ENCODE assay signal across 15 cellular contexts in the genomic region with DNA sequence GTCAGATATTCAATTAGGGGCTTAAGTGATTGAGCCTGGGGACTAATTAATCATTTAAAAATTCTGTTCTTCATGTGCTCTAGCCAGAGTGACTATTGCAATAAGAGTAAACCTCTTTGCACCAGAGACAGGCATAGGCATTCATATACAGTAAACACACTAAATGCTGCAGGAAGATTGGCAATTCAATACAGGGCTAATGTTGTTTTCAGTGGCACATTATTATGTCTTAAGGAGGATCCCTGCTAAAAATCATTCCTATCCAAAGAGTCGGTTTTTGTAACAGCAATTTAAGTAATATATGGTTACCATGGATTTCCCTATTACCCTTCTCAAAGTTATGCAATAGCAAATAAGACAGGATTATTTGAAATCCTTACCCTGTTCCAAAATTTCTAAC. TPM values are rescaled to one million over a fixed set of nuclear protein-coding genes. Genes with fewer than 3 reads are reported as not detected.
A peak's percentile ranks its signal among the peaks of the same experiment; 100 is the strongest.
DNase-seq lines count a peak whose midpoint lies in the region; ATAC-seq, FAIRE-seq and TF ChIP-seq lines count a peak whose summit lies in the region.
"Had no signal": no experiment of that assay in that cellular context is flagged by ENCODE, and none has a peak within 500 bp of the region (broad histone marks: within the 10 kb centered on the region; RNA-seq: fewer than 3 reads in every experiment).

No MANE protein-coding gene starts in this region.

- no peaks in the 10 kb centered on the region for H3K36me3 Mint-ChIP-seq in nephron (ENCODE audit: low read depth)
- H3K36me3 Mint-ChIP-seq: activated naive CD4-positive, alpha-beta T cell treated with anti-CD3 and anti-CD28 coated beads, Interleukin-2, amount 50 U/mL, for 72 hours had no signal

- H3K9me1 ChIP-seq in endothelial cell of umbilical vein (replicated peaks; ENCODE audit: control insufficient read depth, extremely low read depth, insufficient read depth, low read length) = no peaks in the 10 kb centered on the region

- H3K4me2 ChIP-seq in endothelial cell of umbilical vein (ENCODE audit: insufficient read depth, low read length) = peak overlapping the region; percentile 8

- H3K27ac ChIP-seq in right atrium auricular region = peak overlapping the region; percentile 49 to 56
- H3K27ac ChIP-seq in endothelial cell of umbilical vein (ENCODE audit: insufficient read depth, low read depth, low read length) = no peak overlapping the region
- no peak overlapping the region for H3K27ac ChIP-seq in vagina

- no peak overlapping the region for H2AFZ ChIP-seq in endothelial cell of umbilical vein (ENCODE audit: low read depth, low read length)

- dilution Hi-C loops in endothelial cell of umbilical vein (cut with MboI; ENCODE audit: extremely low pct_ligation_motif_present, low sequenced_read_pairs) = no loop called here

- no peak overlapping the region for H3K27ac Mint-ChIP-seq in nephron
- H3K27ac Mint-ChIP-seq: effector memory CD8-positive, alpha-beta T cell; nephron progenitor cell had no signal

- no peaks in the 10 kb centered on the region for H3K79me2 ChIP-seq in endothelial cell of umbilical vein (ENCODE audit: control insufficient read depth, insufficient read depth, low read length)

- H3K4me3 Mint-ChIP-seq in nephron = peak overlapping the region in 2 of 3 experiments; percentile 46 to 80

- no peak for ATAC-seq in left cardiac atrium
- no peak for ATAC-seq in GM19395 (IDR thresholded peaks at IDR 0.05; ENCODE audit: unreplicated experiment)
- ATAC-seq: effector memory CD8-positive, alpha-beta T cell had no signal

- no peaks in the 10 kb centered on the region for H3K9me3 ChIP-seq in right atrium auricular region
- no peaks in the 10 kb centered on the region for H3K9me3 ChIP-seq in endothelial cell of umbilical vein (replicated peaks; ENCODE audit: control insufficient read depth, insufficient read depth, low read length)
- H3K9me3 ChIP-seq in vagina = no peaks in the 10 kb centered on the region
- H3K9me3 ChIP-seq: BLaER1 treated with 17β-estradiol and CSF1 and Interleukin-3, amounts not matched to agents 10 nM and 100 nM had no signal

- H3K9me3 Mint-ChIP-seq in nephron = no peaks in the 10 kb centered on the region
- H3K9me3 Mint-ChIP-seq: activated naive CD4-positive, alpha-beta T cell treated with anti-CD3 and anti-CD28 coated beads, Interleukin-2, amount 50 U/mL, for 72 hours; effector memory CD8-positive, alpha-beta T cell; nephron progenitor cell had no signal

- no peaks in the 10 kb centered on the region for H3K27me3 ChIP-seq in right atrium auricular region
- peaks cover 0 to 5% of the 10 kb centered on the region in 2 experiments for H3K27me3 ChIP-seq in endothelial cell of umbilical vein (ENCODE audit: control insufficient read depth in 2 of 2, insufficient read depth in 2 of 2, low read length in 2 of 2)
- H3K27me3 ChIP-seq in vagina = no peaks in the 10 kb centered on the region
- H3K27me3 ChIP-seq: BLaER1 treated with 17β-estradiol and CSF1 and Interleukin-3, amounts not matched to agents 10 nM and 100 nM had no signal

- POLR2A ChIA-PET in endothelial cell of umbilical vein (lab: Charles Lee) = no interaction called here

- DNase-seq in right atrium auricular region (ENCODE audit: low spot score) (no peak), left cardiac atrium (no peak), endothelial cell of umbilical vein (ENCODE audit: low read depth, low spot score) (no peak), vagina (ENCODE audit: extremely low spot score in 2 of 2) (no peak), DMS 273 (lab: John Stamatoyannopoulos, UW; ENCODE audit: unreplicated experiment) (no peak), cerebellar cortex (ENCODE audit: low spot score) (no peak)
- DNase-seq: activated CD4-positive, alpha-beta T cell treated with anti-CD3 and anti-CD28 coated beads, Interleukin-2, amount 50 U/mL, for 1 hour; effector memory CD8-positive, alpha-beta T cell; nephron progenitor cell; stimulated activated CD4-positive, alpha-beta T cell treated with anti-CD3 and anti-CD28 coated beads, Interleukin-2, amount 100 ng/mL, for 48 hours had no signal

- H4K20me1 ChIP-seq in endothelial cell of umbilical vein (replicated peaks; ENCODE audit: control insufficient read depth, extremely low read depth, insufficient read depth, low read length) = no peaks in the 10 kb centered on the region
- H4K20me1 ChIP-seq: BLaER1 treated with 17β-estradiol and CSF1 and Interleukin-3, amounts not matched to agents 10 nM and 100 nM had no signal

- no peaks in the 10 kb centered on the region for H3K27me3 Mint-ChIP-seq in nephron (ENCODE audit: low read depth)
- H3K27me3 Mint-ChIP-seq: effector memory CD8-positive, alpha-beta T cell had no signal

- H3K4me1 ChIP-seq in right atrium auricular region = peaks cover 0 to 24% of the 10 kb centered on the region in 2 donors
- peaks cover 17% of the 10 kb centered on the region for H3K4me1 ChIP-seq in endothelial cell of umbilical vein (ENCODE audit: control insufficient read depth, extremely low read depth, insufficient read depth, low read length)
- H3K4me1 ChIP-seq in vagina = peaks cover 10% of the 10 kb centered on the region

- CTCF ChIA-PET in endothelial cell of umbilical vein (lab: Charles Lee) = interaction anchor here (1.6 to 3.9 kb wide), 4 partner anchors 17 to 373 kb away, joined by 3 to 14 read pairs (median 8); no protein-coding TSS in a partner anchor

- no TSS peak for BruUV-seq in endothelial cell of umbilical vein (replicated peaks; lab: Mats Ljungman, UMichigan)

- H3K9ac ChIP-seq in endothelial cell of umbilical vein (replicated peaks; ENCODE audit: extremely low read depth, insufficient read depth, low read length) = no peak overlapping the region

- H3K4me3 ChIP-seq in right atrium auricular region = peak overlapping the region; percentile 6 to 39
- H3K4me3 ChIP-seq in endothelial cell of umbilical vein (replicated peaks in 1 of 3; ENCODE audit: insufficient read depth in 1 of 3, low read depth in 1 of 3, low read length in 3 of 3) = no peak overlapping the region
- peak overlapping the region; percentile 20 to 41 for H3K4me3 ChIP-seq in vagina

- intact Hi-C loops in left cardiac atrium (cut with DNase I) (no loop called here), endothelial cell of umbilical vein (cut with micrococcal nuclease) (loop anchor here (5.0 kb wide), 2 partner anchors 175 to 315 kb away; no protein-coding TSS in a partner anchor), vagina (cut with DNase I) (no loop called here)

- TF ChIP-seq POLR2A in endothelial cell of umbilical vein (IDR thresholded peaks at IDR 0.05; ENCODE audit: low read depth, low read length) (no peak), vagina (IDR thresholded peaks at IDR 0.05) (no peak)

- TF ChIP-seq CTCF in right atrium auricular region (IDR thresholded peaks at IDR 0.05) (no peak), endothelial cell of umbilical vein (IDR thresholded peaks at IDR 0.05; ENCODE audit: extremely low read depth in 1 of 2, insufficient read depth in 1 of 2, low read depth in 1 of 2, low read length in 2 of 2) (no peak), nephron (IDR thresholded peaks at IDR 0.05; ENCODE audit: unreplicated experiment in 3 of 3) (no peak), vagina (IDR thresholded peaks at IDR 0.05) (no peak)

- H3K4me1 Mint-ChIP-seq in nephron = peaks cover 23% of the 10 kb centered on the region

- H3K36me3 ChIP-seq in right atrium auricular region = no peaks in the 10 kb centered on the region
- no peaks in the 10 kb centered on the region for H3K36me3 ChIP-seq in endothelial cell of umbilical vein (ENCODE audit: control insufficient read depth in 2 of 2, extremely low read depth in 1 of 2, insufficient read depth in 2 of 2, low read length in 2 of 2)
- no peaks in the 10 kb centered on the region for H3K36me3 ChIP-seq in vagina
- H3K36me3 ChIP-seq: BLaER1 treated with 17β-estradiol and CSF1 and Interleukin-3, amounts not matched to agents 10 nM and 100 nM had no signal

- no peak for FAIRE-seq in endothelial cell of umbilical vein (lab: Jason Lieb, UNC)

TF ChIP-seq in endothelial cell of umbilical vein, 7 proteins besides CTCF, POLR2A, EP300 and RAD21:
- TF ChIP-seq JUN (IDR thresholded peaks at IDR 0.05; ENCODE audit: borderline replicate concordance, insufficient read depth, insufficient read length, low read depth) (no peak), FOS (IDR thresholded peaks at IDR 0.05; ENCODE audit: borderline replicate concordance, insufficient read depth, low read length) (no peak), MYC (IDR thresholded peaks at IDR 0.05; ENCODE audit: low read depth, low read length) (no peak)

RNA-seq across cellular contexts. Expression of gene PDE7B, which starts 1.3 kb away (rescaled TPM):
- total RNA-seq in right atrium auricular region (10 to 100 TPM in 1 of 2 donors, 1 to 10 TPM in 1; 9.0 to 11.2 TPM), left cardiac atrium (10 to 100 TPM; 10.3 TPM), endothelial cell of umbilical vein (21.3 and 25.1 TPM in 2 replicates), vagina (6.9 TPM)
- polyA plus RNA-seq in endothelial cell of umbilical vein = 20.6 and 21.1 TPM in 2 replicates
- 11.0 and 15.6 TPM in 2 replicates for polyA plus RNA-seq in endothelial cell of umbilical vein (2011; cell fraction: cytosol; rRNA removed)
- 26.1 and 32.5 TPM in 2 replicates for polyA plus RNA-seq in endothelial cell of umbilical vein (2011; cell fraction: nucleus; rRNA removed)
- polyA plus RNA-seq in endothelial cell of umbilical vein (2012) = 7.7 and 8.9 TPM in 2 replicates
- 30.1 and 33.2 TPM in 2 replicates for polyA minus RNA-seq in endothelial cell of umbilical vein
- 3.8 TPM for polyA minus RNA-seq in endothelial cell of umbilical vein (2011; cell fraction: cytosol; rRNA and poly(A)+ RNA removed)
- polyA minus RNA-seq in endothelial cell of umbilical vein (2011; cell fraction: nucleus; rRNA and poly(A)+ RNA removed) = 52.6 and 56.8 TPM in 2 replicates
- total RNA-seq: HT-29 had no signal

Comparison
In these comparisons a context has a peak if more than half of its experiments do, and no peak if none do; other contexts are left out.
1. H3K27ac ChIP-seq: peak in right atrium auricular region (2 of 2); none in endothelial cell of umbilical vein (single experiment) and vagina (single experiment).
2. H3K4me3 ChIP-seq: peak in right atrium auricular region (2 of 2) and vagina (2 of 2); none in endothelial cell of umbilical vein (0 of 3).